ENCODE assay signal across 8 cellular contexts in genomic region chr16:70253291-70254094, GRCh38. TPM values are rescaled to one million over a fixed set of nuclear protein-coding genes. Genes with fewer than 3 reads are reported as not detected.
DNase-seq lines count a peak whose midpoint lies in the region; ATAC-seq and TF ChIP-seq lines count a peak whose summit lies in the region.

No MANE protein-coding gene starts in this region.

- no peaks in the 10 kb centered on the region for H3K9me3 Mint-ChIP-seq in activated naive CD8-positive, alpha-beta T cell treated with anti-CD3 and anti-CD28 coated beads, Interleukin-2, amount 10 ng/mL, durations not matched to agents 7 days and 5 days

- H3K36me3 Mint-ChIP-seq in activated naive CD8-positive, alpha-beta T cell treated with anti-CD3 and anti-CD28 coated beads, Interleukin-2, amount 10 ng/mL, durations not matched to agents 7 days and 5 days = peaks cover 23% of the 10 kb centered on the region

- POLR2A ChIA-PET in activated naive CD8-positive, alpha-beta T cell treated with anti-CD3 and anti-CD28 coated beads, Interleukin-2, amount 10 ng/mL, durations not matched to agents 7 days and 5 days (lab: Charles Lee) = no interaction called here

- TF ChIP-seq CTCF in suprapubic skin (IDR thresholded peaks at IDR 0.05) = peak; percentile 17 to 56
- TF ChIP-seq CTCF in ovary (IDR thresholded peaks at IDR 0.05) = no peak

- no peak for ATAC-seq in activated naive CD8-positive, alpha-beta T cell treated with anti-CD3 and anti-CD28 coated beads, Interleukin-2, amount 10 ng/mL, durations not matched to agents 7 days and 5 days (ENCODE audit: low read depth)
- no peak for ATAC-seq in HG03432 (IDR thresholded peaks at IDR 0.05; ENCODE audit: unreplicated experiment)

- H3K36me3 ChIP-seq in suprapubic skin = peaks cover 64% of the 10 kb centered on the region
- no peaks in the 10 kb centered on the region for H3K36me3 ChIP-seq in ovary

- H3K9me3 ChIP-seq in suprapubic skin (no peaks in the 10 kb centered on the region), ovary (no peaks in the 10 kb centered on the region)

- peaks cover 12% of the 10 kb centered on the region for H3K4me1 Mint-ChIP-seq in activated naive CD8-positive, alpha-beta T cell treated with anti-CD3 and anti-CD28 coated beads, Interleukin-2, amount 10 ng/mL, durations not matched to agents 7 days and 5 days

- 82% methylated on average over 8 of the region's 16 CpGs for WGBS in suprapubic skin
- 70 to 76% (median 71%) methylated on average over 16 of the region's 16 CpGs for WGBS in ovary, 3 donors

- H3K27me3 ChIP-seq in suprapubic skin = no peaks in the 10 kb centered on the region
- no peaks in the 10 kb centered on the region for H3K27me3 ChIP-seq in ovary

- H3K4me3 ChIP-seq in suprapubic skin (no peak overlapping the region), ovary (no peak overlapping the region)

- TF ChIP-seq EP300 in suprapubic skin (IDR thresholded peaks at IDR 0.05) (no peak), ovary (IDR thresholded peaks at IDR 0.05) (no peak)

- TF ChIP-seq POLR2A in suprapubic skin (IDR thresholded peaks at IDR 0.05) = no peak
- TF ChIP-seq POLR2A in ovary (IDR thresholded peaks at IDR 0.05) = no peak

- H3K27me3 Mint-ChIP-seq in activated naive CD8-positive, alpha-beta T cell treated with anti-CD3 and anti-CD28 coated beads, Interleukin-2, amount 10 ng/mL, durations not matched to agents 7 days and 5 days = no peaks in the 10 kb centered on the region

- peak overlapping the region; percentile 21 for H3K27ac Mint-ChIP-seq in activated naive CD8-positive, alpha-beta T cell treated with anti-CD3 and anti-CD28 coated beads, Interleukin-2, amount 10 ng/mL, durations not matched to agents 7 days and 5 days

- H3K27ac ChIP-seq in suprapubic skin (no peak overlapping the region), ovary (no peak overlapping the region)

- no peak overlapping the region for H3K4me3 Mint-ChIP-seq in activated naive CD8-positive, alpha-beta T cell treated with anti-CD3 and anti-CD28 coated beads, Interleukin-2, amount 10 ng/mL, durations not matched to agents 7 days and 5 days

- intact Hi-C loops in ovary (cut with DNase I) = loop anchor here in 1 of 4 donors (2.0 kb wide), 1 partner anchor 35 kb away; the partner anchor contains the start of gene AARS1

- peak; percentile 6 for DNase-seq in NCI-H510A treated with DMSO at 0.1 percent for 48 hours (lab: John Stamatoyannopoulos, UW)
- no peak for DNase-seq in NCI-H510A (lab: John Stamatoyannopoulos, UW)
- peak; percentile 48 for DNase-seq in M059J (ENCODE audit: low read depth)
- DNase-seq in activated naive CD8-positive, alpha-beta T cell treated with anti-CD3 and anti-CD28 coated beads, Interleukin-2, amount 10 ng/mL, durations not matched to agents 7 days and 5 days = no peak
- peak; percentile 77 for DNase-seq in islet precursor cell
- DNase-seq in suprapubic skin (ENCODE audit: low spot score in 2 of 2) = no peak
- no peak for DNase-seq in ovary

- H3K4me1 ChIP-seq in suprapubic skin = peaks cover 26% of the 10 kb centered on the region
- peaks cover 2% of the 10 kb centered on the region for H3K4me1 ChIP-seq in ovary (ENCODE audit: insufficient read depth)

RNA-seq across cellular contexts. Expression of gene EXOSC6, which starts 1.8 kb away (rescaled TPM):
- total RNA-seq in M059J (2014; rRNA removed; shearing (Covaris generic)) = 12.1 and 21.4 TPM in 2 replicates
- total RNA-seq in activated naive CD8-positive, alpha-beta T cell treated with anti-CD3 and anti-CD28 coated beads, Interleukin-2, amount 10 ng/mL, durations not matched to agents 7 days and 5 days = 10 to 100 TPM; 28.8 to 29.4 TPM
- 10 to 100 TPM; 26.4 to 44.6 (median 26.8) TPM for total RNA-seq in suprapubic skin
- total RNA-seq in ovary = 10 to 100 TPM; 19.5 to 30.2 (median 22.4) TPM
- 10 to 100 TPM; 12.4 to 15.5 TPM for polyA plus RNA-seq in ovary

RNA-seq across cellular contexts. Expression of gene AARS1, which starts 35.8 kb away (rescaled TPM):
- 38.9 and 68.8 TPM in 2 replicates for total RNA-seq in M059J (2014; rRNA removed; shearing (Covaris generic))
- total RNA-seq in activated naive CD8-positive, alpha-beta T cell treated with anti-CD3 and anti-CD28 coated beads, Interleukin-2, amount 10 ng/mL, durations not matched to agents 7 days and 5 days = 100 to 1,000 TPM; 121 to 122 TPM
- 10 to 100 TPM; 35.4 to 56.2 (median 38.6) TPM for total RNA-seq in suprapubic skin
- 100 to 1,000 TPM in 1 of 7 donors, 10 to 100 TPM in 6; 26.7 to 280 (median 60.3) TPM for total RNA-seq in ovary
- polyA plus RNA-seq in ovary = 10 to 100 TPM; 38.8 to 83.2 TPM

RNA-seq across cellular contexts. Expression of gene DDX19B, which starts 45.5 kb away (rescaled TPM):
- 35.1 and 38.7 TPM in 2 replicates for total RNA-seq in M059J (2014; rRNA removed; shearing (Covaris generic))
- total RNA-seq in activated naive CD8-positive, alpha-beta T cell treated with anti-CD3 and anti-CD28 coated beads, Interleukin-2, amount 10 ng/mL, durations not matched to agents 7 days and 5 days = 10 to 100 TPM; 29.8 to 32.3 TPM
- total RNA-seq in suprapubic skin (10 to 100 TPM; 31.9 to 58.6 (median 43.6) TPM), ovary (10 to 100 TPM; 18.9 to 42.2 (median 21.6) TPM)
- 10 to 100 TPM; 21.1 to 45.6 TPM for polyA plus RNA-seq in ovary

Comparison
In these comparisons a context has a peak if more than half of its experiments do, and no peak if none do; other contexts are left out.
1. DNase-seq: peak in NCI-H510A treated with DMSO at 0.1 percent for 48 hours (single experiment), M059J (single experiment) and islet precursor cell (single experiment); none in NCI-H510A (single experiment), activated naive CD8-positive, alpha-beta T cell treated with anti-CD3 and anti-CD28 coated beads, Interleukin-2, amount 10 ng/mL, durations not matched to agents 7 days and 5 days (single experiment), suprapubic skin (0 of 2) and ovary (0 of 5).
2. CTCF ChIP-seq: peak in suprapubic skin (2 of 2); none in ovary (0 of 3).